ENCODE assay signal across 1 cellular context in genomic region chr19:18677156-18677555, GRCh38.
TF ChIP-seq lines count a peak whose summit lies in the region.

No MANE protein-coding gene starts in this region.

TF ChIP-seq in IMR-90, 13 proteins besides CTCF, POLR2A, EP300 and RAD21 (continued from another document):
- TF ChIP-seq FOS (IDR thresholded peaks at IDR 0.05; ENCODE audit: low read depth, low read length): no peak
- no peak for TF ChIP-seq USF2 (IDR thresholded peaks at IDR 0.05; ENCODE audit: low read depth, low read length)
- no peak for TF ChIP-seq CEBPB (IDR thresholded peaks at IDR 0.05; ENCODE audit: low read depth, low read length)
- no peak for TF ChIP-seq MAZ (IDR thresholded peaks at IDR 0.05; ENCODE audit: borderline replicate concordance, low read depth, low read length)
- no peak for TF ChIP-seq RCOR1 (IDR thresholded peaks at IDR 0.05; ENCODE audit: insufficient replicate concordance, low read length)
- TF ChIP-seq BHLHE40 (IDR thresholded peaks at IDR 0.05; ENCODE audit: low read depth, low read length): no peak
